15 cellular contexts compared by ENCODE assay signal in the genomic region with DNA sequence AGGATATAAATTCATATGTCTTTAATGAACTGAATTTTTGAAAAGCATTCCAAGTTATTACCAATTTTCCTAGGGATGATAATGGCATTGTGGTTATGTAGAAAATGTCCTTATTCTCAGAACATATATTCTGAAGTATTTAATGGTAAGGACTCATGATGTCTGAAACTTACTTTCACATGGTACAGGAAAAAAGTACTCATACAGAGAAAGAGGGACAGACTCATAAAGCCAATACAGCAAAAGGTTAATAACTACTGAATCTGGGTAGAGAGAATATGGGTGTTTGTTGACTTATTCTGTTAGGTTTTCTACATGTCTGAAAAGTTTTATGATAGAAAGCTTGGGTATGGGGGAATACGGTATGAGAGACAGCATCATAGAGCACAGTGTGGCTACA.
DNase-seq lines count a peak whose midpoint lies in the region; ATAC-seq and TF ChIP-seq lines count a peak whose summit lies in the region.
"Had no signal": no experiment of that assay in that cellular context is flagged by ENCODE, and none has a peak within 500 bp of the region (broad histone marks: within the 10 kb centered on the region; RNA-seq: fewer than 3 reads in every experiment).

No MANE protein-coding gene starts in this region.

- H3K27ac Mint-ChIP-seq in activated naive CD8-positive, alpha-beta T cell treated with anti-CD3 and anti-CD28 coated beads for 36 hours: peak overlapping the region; percentile 83

- TF ChIP-seq POLR2A in Peyer's patch (IDR thresholded peaks at IDR 0.05): no peak

- no peaks in the 10 kb centered on the region for H3K4me1 ChIP-seq in Peyer's patch

- peaks cover 44% of the 10 kb centered on the region for H3K4me1 Mint-ChIP-seq in activated naive CD8-positive, alpha-beta T cell treated with anti-CD3 and anti-CD28 coated beads for 36 hours

- peaks cover 25% of the 10 kb centered on the region for H3K36me3 Mint-ChIP-seq in activated naive CD8-positive, alpha-beta T cell treated with anti-CD3 and anti-CD28 coated beads for 36 hours

- H3K4me3 ChIP-seq in Peyer's patch: no peak overlapping the region
- H3K4me3 ChIP-seq: dorsolateral prefrontal cortex, ovary had no signal

- H3K9me3 Mint-ChIP-seq in activated naive CD8-positive, alpha-beta T cell treated with anti-CD3 and anti-CD28 coated beads for 36 hours: no peaks in the 10 kb centered on the region
- H3K9me3 Mint-ChIP-seq: CD4-positive, alpha-beta memory T cell; IgD-negative memory B cell had no signal

- H3K27ac ChIP-seq in Peyer's patch: no peak overlapping the region
- H3K27ac ChIP-seq: dorsolateral prefrontal cortex, ovary had no signal

- peak overlapping the region; percentile 18 for H3K4me3 Mint-ChIP-seq in activated naive CD8-positive, alpha-beta T cell treated with anti-CD3 and anti-CD28 coated beads for 36 hours
- H3K4me3 Mint-ChIP-seq: CD4-positive, alpha-beta memory T cell; IgD-negative memory B cell had no signal

- no peaks in the 10 kb centered on the region for H3K9me3 ChIP-seq in Peyer's patch
- H3K9me3 ChIP-seq: ovary had no signal

- H3K27me3 ChIP-seq in Peyer's patch: no peaks in the 10 kb centered on the region
- H3K27me3 ChIP-seq: dorsolateral prefrontal cortex, ovary had no signal

- H3K36me3 ChIP-seq in Peyer's patch: no peaks in the 10 kb centered on the region
- H3K36me3 ChIP-seq: ovary had no signal

- no peak for DNase-seq in activated naive CD8-positive, alpha-beta T cell treated with anti-CD3 and anti-CD28 coated beads for 36 hours
- DNase-seq in islet precursor cell (no peak), activated gamma-delta T cell treated with Interleukin-2 at 50 U/mL for 16 hours (no peak), Peyer's patch (no peak)
- DNase-seq: CD4-positive, alpha-beta memory T cell; dorsolateral prefrontal cortex; NCI-H146; NCI-H69; ovary; trophoblast cell had no signal

- no peak for TF ChIP-seq CTCF in Peyer's patch (IDR thresholded peaks at IDR 0.05)

- ATAC-seq in GM18870 (IDR thresholded peaks at IDR 0.05; ENCODE audit: unreplicated experiment) (peak; percentile 54), GM21447 (IDR thresholded peaks at IDR 0.05; ENCODE audit: unreplicated experiment) (peak; percentile 73), HG03135 (IDR thresholded peaks at IDR 0.05; ENCODE audit: unreplicated experiment) (peak; percentile 70), GM21390 (IDR thresholded peaks at IDR 0.05; ENCODE audit: unreplicated experiment) (no peak)

- H3K27me3 Mint-ChIP-seq in activated naive CD8-positive, alpha-beta T cell treated with anti-CD3 and anti-CD28 coated beads for 36 hours: no peaks in the 10 kb centered on the region
- H3K27me3 Mint-ChIP-seq: CD4-positive, alpha-beta memory T cell; IgD-negative memory B cell had no signal
